Comparison of ENCODE assay signal across 18 cellular contexts in genomic region chr18:62073882-62074281, GRCh38.
DNase-seq lines count a peak whose midpoint lies in the region; ATAC-seq, FAIRE-seq and TF ChIP-seq lines count a peak whose summit lies in the region.
"Had no signal": no experiment of that assay in that cellular context is flagged by ENCODE, and none has a peak within 500 bp of the region (broad histone marks: within the 10 kb centered on the region; RNA-seq: fewer than 3 reads in every experiment).

No MANE protein-coding gene starts in this region.

- in situ Hi-C loops in GM12878 (cut with MboI) (no loop called here), HepG2 (cut with HindIII; ENCODE audit: extremely low pct_ligation_motif_present, low pct_unique_long_range_greater_than_20kb) (no loop called here)

- FAIRE-seq in GM12878 (lab: Jason Lieb, UNC), result no peak
- no peak for FAIRE-seq in HepG2 (lab: Jason Lieb, UNC)
- FAIRE-seq in urothelium cell line (lab: Jason Lieb, UNC), result no peak
- FAIRE-seq: GM12891 had no signal

- H3K9ac ChIP-seq in GM12878 (ENCODE audit: control insufficient read depth, insufficient read depth, low read length), result no peak overlapping the region
- no peak overlapping the region for H3K9ac ChIP-seq in HepG2 (ENCODE audit: insufficient read depth, low read depth, low read length)
- H3K9ac ChIP-seq: GM23248 had no signal

- no peaks in the 10 kb centered on the region for H3K36me3 ChIP-seq in GM12878 (ENCODE audit: control insufficient read depth in 2 of 2, insufficient read depth in 2 of 2, low read length in 1 of 2)
- no peaks in the 10 kb centered on the region for H3K36me3 ChIP-seq in HepG2 (replicated peaks in 1 of 2; ENCODE audit: control insufficient read depth in 1 of 2, insufficient read depth in 2 of 2, low read length in 2 of 2)
- no peaks in the 10 kb centered on the region for H3K36me3 ChIP-seq in mucosa of descending colon (ENCODE audit: low read depth)
- no peaks in the 10 kb centered on the region for H3K36me3 ChIP-seq in osteoblast (ENCODE audit: insufficient read depth, low read length)
- H3K36me3 ChIP-seq: BE2C, HAP-1 had no signal

- TF ChIP-seq RAD21 in GM12878 (IDR thresholded peaks at IDR 0.05; ENCODE audit: insufficient read depth, low read depth, low read length), result no peak
- TF ChIP-seq RAD21 in HepG2 (CRISPR knock-in tag; IDR thresholded peaks at IDR 0.05), result no peak

- no peaks in the 10 kb centered on the region for H3K79me2 ChIP-seq in GM12878 (ENCODE audit: control insufficient read depth, insufficient read depth, low read length)
- H3K79me2 ChIP-seq in HepG2 (ENCODE audit: insufficient read depth, low read length), result no peaks in the 10 kb centered on the region
- no peaks in the 10 kb centered on the region for H3K79me2 ChIP-seq in osteoblast (ENCODE audit: insufficient read depth, low read length)

- DNase-seq in GM12878 (ENCODE audit: low read depth, low spot score) (no peak), HepG2 (ENCODE audit: low spot score) (peak; percentile 31), mucosa of descending colon (no peak), urothelium cell line (ENCODE audit: low spot score) (no peak), osteoblast (ENCODE audit: insufficient read length, low spot score, missing footprints) (no peak)
- DNase-seq in activated CD4-positive, alpha-beta T cell treated with anti-CD3 and anti-CD28 coated beads, Interleukin-2, amount 50 U/mL, for 4 hours, result no peak
- DNase-seq: BE2C; C1 segment of cervical spinal cord; CD4-positive, CD25-positive, alpha-beta regulatory T cell; CD8-positive, alpha-beta memory T cell; COR-L47; DMS 273 treated with DMSO at 0.1 percent for 48 hours; DMS53; DND-41; EL; GM23248 had no signal

- POLR2A ChIA-PET in GM12878 (lab: Charles Lee) (interaction anchor here (1.3 kb wide), 1 partner anchor 10 kb away, joined by 3 read pairs; no protein-coding TSS in a partner anchor), HepG2 (lab: Yijun Ruan, JAX) (no interaction called here)

- no peak overlapping the region for H3K27ac ChIP-seq in GM12878 (ENCODE audit: control insufficient read depth, insufficient read depth)
- no peak overlapping the region for H3K27ac ChIP-seq in HepG2 (ENCODE audit: extremely low read length, insufficient read depth, low read length)
- no peak overlapping the region for H3K27ac ChIP-seq in osteoblast (ENCODE audit: low read depth, low read length)
- H3K27ac ChIP-seq: GM23248 had no signal

- intact Hi-C loops in GM12878 (cut with micrococcal nuclease; ENCODE audit: unreplicated experiment) (no loop called here), HepG2 (cut with micrococcal nuclease; ENCODE audit: unreplicated experiment) (no loop called here), mucosa of descending colon (cut with DNase I, micrococcal nuclease) (no loop called here)

- BruUV-seq in GM12878 (replicated peaks; lab: Mats Ljungman, UMichigan) (no TSS peak), HepG2 (replicated peaks; lab: Mats Ljungman, UMichigan) (no TSS peak)

- no peak for TF ChIP-seq POLR2A in GM12878 (IDR thresholded peaks at IDR 0.05; ENCODE audit: low read depth, low read length)
- TF ChIP-seq POLR2A in HepG2 (IDR thresholded peaks at IDR 0.05; ENCODE audit: insufficient read depth in 1 of 2, low read depth in 2 of 2, low read length in 2 of 2), result no peak

- no peaks in the 10 kb centered on the region for H3K9me3 ChIP-seq in GM12878 (replicated peaks; ENCODE audit: control insufficient read depth, insufficient read depth, low read length)
- H3K9me3 ChIP-seq in HepG2 (ENCODE audit: low read length), result no peaks in the 10 kb centered on the region
- no peaks in the 10 kb centered on the region for H3K9me3 ChIP-seq in mucosa of descending colon
- no peaks in the 10 kb centered on the region for H3K9me3 ChIP-seq in osteoblast (ENCODE audit: low read depth, low read length)
- H3K9me3 ChIP-seq: BE2C, HAP-1 had no signal

- ATAC-seq in GM12878 (peak; percentile 46; the same call in 2 of the 3 replicates), HepG2 (peak; percentile 81), mucosa of descending colon (peak; percentile 64)

- TF ChIP-seq CTCF in GM12878 (IDR thresholded peaks at IDR 0.05 in 2 of 3, conservative IDR thresholded peaks at IDR 0.05 in 1 of 3; ENCODE audit: control insufficient read depth in 2 of 3, extremely low read depth in 1 of 3, insufficient read depth in 1 of 3, low read depth in 3 of 3, low read length in 3 of 3) (no peak), HepG2 (CRISPR knock-in tag; IDR thresholded peaks at IDR 0.05) (no peak), mucosa of descending colon (IDR thresholded peaks at IDR 0.05) (no peak), osteoblast (IDR thresholded peaks at IDR 0.05; ENCODE audit: extremely low read depth, low read depth, low read length) (no peak)

- CTCF ChIA-PET in GM12878 (lab: Yijun Ruan, JAX) (no interaction called here), HepG2 (lab: Yijun Ruan, JAX; ENCODE audit: low intra/inter-chr PET ratio, low total read pairs) (no interaction called here)

- TF ChIP-seq EP300 in GM12878 (IDR thresholded peaks at IDR 0.05; ENCODE audit: borderline replicate concordance in 1 of 2, control insufficient read depth in 1 of 2, low read depth in 2 of 2, low read length in 2 of 2), result no peak
- no peak for TF ChIP-seq EP300 in HepG2 (IDR thresholded peaks at IDR 0.05; ENCODE audit: low read depth in 2 of 2, low read length in 2 of 2)
- no peak for TF ChIP-seq EP300 in HepG2 (CRISPR knock-in tag; IDR thresholded peaks at IDR 0.05; ENCODE audit: borderline replicate concordance)

- H3K4me3 ChIP-seq in GM12878, result no peak overlapping the region
- H3K4me3 ChIP-seq in HepG2 (replicated peaks in 1 of 3; ENCODE audit: insufficient read depth in 1 of 3, low read depth in 2 of 3, low read length in 3 of 3), result no peak overlapping the region
- no peak overlapping the region for H3K4me3 ChIP-seq in mucosa of descending colon
- H3K4me3 ChIP-seq in osteoblast (ENCODE audit: insufficient read depth, low read length), result no peak overlapping the region
- H3K4me3 ChIP-seq: GM23248, HAP-1 had no signal

- H4K20me1 ChIP-seq in GM12878 (ENCODE audit: control insufficient read depth, insufficient read depth) (no peaks in the 10 kb centered on the region), HepG2 (ENCODE audit: insufficient read depth, low read length) (no peaks in the 10 kb centered on the region), osteoblast (ENCODE audit: insufficient read depth, low read length) (no peaks in the 10 kb centered on the region)

- no peak overlapping the region for H3K4me2 ChIP-seq in GM12878 (ENCODE audit: control insufficient read depth, insufficient read depth)
- H3K4me2 ChIP-seq in HepG2 (ENCODE audit: low read depth, low read length), result no peak overlapping the region
- no peak overlapping the region for H3K4me2 ChIP-seq in osteoblast (ENCODE audit: insufficient read depth, low read length)

- H3K27me3 ChIP-seq in GM12878 (replicated peaks in 1 of 2; ENCODE audit: control insufficient read depth in 2 of 2, insufficient read depth in 2 of 2, low read length in 1 of 2) (no peaks in the 10 kb centered on the region), HepG2 (ENCODE audit: control insufficient read depth in 1 of 2, insufficient read depth in 2 of 2, low read length in 2 of 2) (no peaks in the 10 kb centered on the region), osteoblast (ENCODE audit: insufficient read depth, low read length) (no peaks in the 10 kb centered on the region)
- H3K27me3 ChIP-seq: BE2C had no signal

- SMC1A ChIA-PET in GM12878 (lab: Charles Lee; ENCODE audit: uncharacterized antibody, unreplicated experiment), result interaction anchor here (0.6 to 1.3 kb wide), 7 partner anchors 12 to 772 kb away, joined by 3 to 4 read pairs (median 3); no protein-coding TSS in a partner anchor

- H3K4me1 ChIP-seq in GM12878 (ENCODE audit: control insufficient read depth, insufficient read depth, low read length) (no peaks in the 10 kb centered on the region), HepG2 (ENCODE audit: insufficient read depth, low read length) (0 out of 2 replicates have a peak, but pooled peaks cover 4% of the 10 kb centered on the region), mucosa of descending colon (ENCODE audit: low read depth) (no peaks in the 10 kb centered on the region), osteoblast (ENCODE audit: insufficient read depth, low read length) (no peaks in the 10 kb centered on the region)
- H3K4me1 ChIP-seq: BE2C, HAP-1 had no signal

- RAD21 ChIA-PET in GM12878 (lab: Charles Lee; ENCODE audit: unreplicated experiment), result interaction anchor here (1.1 kb wide), 1 partner anchor 15 kb away, joined by 3 read pairs; no protein-coding TSS in a partner anchor

- H2AFZ ChIP-seq in GM12878 (ENCODE audit: control insufficient read depth, low read depth, low read length) (no peak overlapping the region), HepG2 (ENCODE audit: low read length) (no peak overlapping the region), osteoblast (ENCODE audit: low read length) (no peak overlapping the region)
- H2AFZ ChIP-seq: GM23248 had no signal

TF ChIP-seq in GM12878, 131 proteins besides CTCF, POLR2A, EP300 and RAD21 (continues in another document):
- TF ChIP-seq MAX (IDR thresholded peaks at IDR 0.05; ENCODE audit: low read depth, low read length) (no peak), JUNB (IDR thresholded peaks at IDR 0.05) (no peak), IRF4 (IDR thresholded peaks at IDR 0.05; ENCODE audit: low read depth, low read length) (no peak)

TF ChIP-seq in HepG2, 621 proteins besides CTCF, POLR2A, EP300 and RAD21:
- TF ChIP-seq HNF4A (CRISPR knock-in tag; IDR thresholded peaks at IDR 0.05), result 0 out of 2 replicates have a peak, but pooled peaks have one; percentile 14
- no peak for TF ChIP-seq SOX6 (IDR thresholded peaks at IDR 0.05)
- TF ChIP-seq SOX6 (CRISPR knock-in tag; IDR thresholded peaks at IDR 0.05), result no peak
